In the genomic region with DNA sequence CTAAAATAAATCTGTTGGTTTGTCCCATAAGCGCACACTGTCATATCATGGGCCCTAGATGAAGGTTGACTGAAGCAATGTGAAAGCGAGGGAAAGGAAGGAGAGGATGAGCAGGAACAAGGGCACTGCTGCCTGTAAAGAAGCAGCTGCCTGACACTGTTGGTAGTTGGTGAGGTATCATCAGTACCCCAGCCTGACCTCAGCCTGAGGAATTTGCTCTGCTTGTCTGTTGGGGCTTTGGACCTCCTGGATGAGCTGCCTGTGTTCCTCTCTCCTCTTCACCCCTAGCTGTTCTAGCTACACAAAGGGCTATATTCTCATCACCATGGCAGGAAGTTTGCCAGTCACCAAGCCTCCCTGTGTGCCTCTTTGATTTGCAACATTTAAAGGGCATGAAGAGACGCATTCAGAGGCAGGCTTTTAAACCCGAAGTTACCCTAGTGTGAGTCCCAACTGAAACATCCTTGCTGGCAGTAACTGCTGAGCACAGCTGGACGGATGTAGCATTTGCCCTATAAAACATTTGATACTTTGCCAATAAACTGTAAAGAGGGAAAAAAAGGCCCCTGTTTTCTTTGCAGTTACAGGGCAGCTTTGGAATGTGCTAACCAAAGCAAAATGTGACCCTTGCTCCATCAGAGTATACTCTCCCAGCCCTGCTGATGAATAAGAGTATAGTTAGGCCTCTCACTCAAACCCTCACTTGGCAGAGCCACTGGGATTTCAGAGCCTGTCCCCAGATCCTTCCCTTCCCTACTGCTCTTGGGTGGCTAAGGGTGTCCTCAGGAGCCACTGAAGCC, we compare ENCODE assay signal across 9 cellular contexts. TPM values are rescaled to one million over a fixed set of nuclear protein-coding genes. Genes with fewer than 3 reads are reported as not detected.
A peak's percentile ranks its signal among the peaks of the same experiment; 100 is the strongest.
DNase-seq lines count a peak whose midpoint lies in the region; ATAC-seq and TF ChIP-seq lines count a peak whose summit lies in the region.
"Had no signal": no experiment of that assay in that cellular context is flagged by ENCODE, and none has a peak within 500 bp of the region (broad histone marks: within the 10 kb centered on the region; RNA-seq: fewer than 3 reads in every experiment).

No MANE protein-coding gene starts in this region.

- intact Hi-C loops in gastrocnemius medialis (cut with DNase I; ENCODE audit: low total_unique reads), result no loop called here

- H3K4me3 ChIP-seq in HEK293 (ENCODE audit: low read depth, low read length) (no peak overlapping the region), gastrocnemius medialis (no peak overlapping the region)

- H3K4me1 Mint-ChIP-seq in natural killer cell treated with Interleukin-12 subunit alpha and Interleukin-12 subunit beta and Interleukin-15 and Interleukin-18, amount 100 ng/mL, for 72 hours (ENCODE audit: low read depth in 2 of 2), result peaks cover 0 to 5% of the 10 kb centered on the region in 2 donors

- no peaks in the 10 kb centered on the region for H3K27me3 ChIP-seq in gastrocnemius medialis

- CTCF ChIA-PET in HEK293 (lab: Yijun Ruan, JAX), result interaction anchor here (0.5 kb wide), 1 partner anchor 400 kb away, joined by 3 read pairs; no protein-coding TSS in a partner anchor

- H3K4me3 Mint-ChIP-seq in natural killer cell treated with Interleukin-12 subunit alpha and Interleukin-12 subunit beta and Interleukin-15 and Interleukin-18, amount 100 ng/mL, for 72 hours, result no peak overlapping the region
- H3K4me3 Mint-ChIP-seq: naive B cell had no signal

- ATAC-seq in HG03469 (IDR thresholded peaks at IDR 0.05; ENCODE audit: unreplicated experiment) (no peak), gastrocnemius medialis (no peak)
- ATAC-seq in natural killer cell treated with Interleukin-12 subunit alpha and Interleukin-12 subunit beta and Interleukin-15 and Interleukin-18, amount 100 ng/mL, for 72 hours, result no peak

- H3K36me3 ChIP-seq in HEK293 (ENCODE audit: control insufficient read depth in 2 of 2, insufficient read depth in 1 of 2, low read length in 2 of 2) (no peaks in the 10 kb centered on the region), gastrocnemius medialis (no peaks in the 10 kb centered on the region)

- H3K27ac Mint-ChIP-seq in natural killer cell treated with Interleukin-12 subunit alpha and Interleukin-12 subunit beta and Interleukin-15 and Interleukin-18, amount 100 ng/mL, for 72 hours, result no peak overlapping the region
- H3K27ac Mint-ChIP-seq: naive B cell had no signal

- H3K36me3 Mint-ChIP-seq in natural killer cell treated with Interleukin-12 subunit alpha and Interleukin-12 subunit beta and Interleukin-15 and Interleukin-18, amount 100 ng/mL, for 72 hours, result no peaks in the 10 kb centered on the region
- H3K36me3 Mint-ChIP-seq: naive B cell had no signal

- TF ChIP-seq POLR2A in gastrocnemius medialis (IDR thresholded peaks at IDR 0.05), result no peak

- in situ Hi-C loops in gastrocnemius medialis (cut with MboI; ENCODE audit: low sequenced_read_pairs in 4 of 4), result loop anchor here in 3 of 4 donors (10.0 to 25.0 kb wide), 2 partner anchors 382 to 389 kb away; no protein-coding TSS in a partner anchor

- 0 out of 2 replicates have a peak, but pooled peaks cover 3% of the 10 kb centered on the region for H3K4me1 ChIP-seq in HEK293 (ENCODE audit: control insufficient read depth, insufficient read depth, low read length)
- H3K4me1 ChIP-seq in gastrocnemius medialis, result no peaks in the 10 kb centered on the region

- H3K9me3 ChIP-seq in HEK293 (ENCODE audit: control insufficient read depth, insufficient read depth, low read depth, low read length), result no peaks in the 10 kb centered on the region
- H3K9me3 ChIP-seq in gastrocnemius medialis, result no peaks in the 10 kb centered on the region

- peak; percentile 85 for DNase-seq in brain pericyte (ENCODE audit: low read depth, low spot score)
- peak; percentile 82 for DNase-seq in left kidney (ENCODE audit: low read depth, low spot score)
- DNase-seq in stromal cell of bone marrow (ENCODE audit: low read depth), result peak; percentile 87
- no peak for DNase-seq in natural killer cell treated with Interleukin-12 subunit alpha and Interleukin-12 subunit beta and Interleukin-15 and Interleukin-18, amount 100 ng/mL, for 72 hours (ENCODE audit: low spot score)
- no peak for DNase-seq in activated effector memory CD4-positive, alpha-beta T cell treated with anti-CD3 and anti-CD28 coated beads, Interleukin-2, amount 50 U/mL, for 16 hours
- DNase-seq in gastrocnemius medialis, result no peak
- DNase-seq: naive B cell had no signal

- H3K27me3 Mint-ChIP-seq in natural killer cell treated with Interleukin-12 subunit alpha and Interleukin-12 subunit beta and Interleukin-15 and Interleukin-18, amount 100 ng/mL, for 72 hours, result peaks cover 15 to 23% of the 10 kb centered on the region in 2 donors

- H3K9me3 Mint-ChIP-seq in natural killer cell treated with Interleukin-12 subunit alpha and Interleukin-12 subunit beta and Interleukin-15 and Interleukin-18, amount 100 ng/mL, for 72 hours, result no peaks in the 10 kb centered on the region
- H3K9me3 Mint-ChIP-seq: naive B cell had no signal

- TF ChIP-seq CTCF in HEK293 (tag by site-specific recombination; IDR thresholded peaks at IDR 0.05), result no peak
- no peak for TF ChIP-seq CTCF in gastrocnemius medialis (IDR thresholded peaks at IDR 0.05 in 4 of 5, conservative IDR thresholded peaks at IDR 0.05 in 1 of 5)

- H3K27ac ChIP-seq in HEK293 (ENCODE audit: extremely low read depth, low read depth, low read length) (no peak overlapping the region), gastrocnemius medialis (no peak overlapping the region)

- POLR2A ChIA-PET in HEK293 (lab: Yijun Ruan, JAX), result interaction anchor here (1.4 kb wide), 1 partner anchor 22 kb away, joined by 6 read pairs; a partner anchor contains a TSS

TF ChIP-seq in HEK293, 187 proteins besides CTCF, POLR2A, EP300 and RAD21 (continues in another document):
- TF ChIP-seq ZNF366 (tag by site-specific recombination; conservative IDR thresholded peaks at IDR 0.05) (no peak), ZSCAN30 (tag by site-specific recombination; IDR thresholded peaks at IDR 0.05) (peak; percentile 77; the same call in 1 of the 2 replicates), ZNF335 (tag by site-specific recombination; conservative IDR thresholded peaks at IDR 0.05) (peak; percentile 40), ZNF561 (tag by site-specific recombination; IDR thresholded peaks at IDR 0.05; ENCODE audit: borderline replicate concordance) (0 out of 2 replicates have a peak, but pooled peaks have one; percentile 65), FEZF1 (tag by site-specific recombination; IDR thresholded peaks at IDR 0.05) (peak; percentile 97), ZFP69B (tag by site-specific recombination; IDR thresholded peaks at IDR 0.05) (no peak), ZNF341 (tag by site-specific recombination; IDR thresholded peaks at IDR 0.05; ENCODE audit: low read depth) (peak; percentile 53)
- TF ChIP-seq, protein P1, sequence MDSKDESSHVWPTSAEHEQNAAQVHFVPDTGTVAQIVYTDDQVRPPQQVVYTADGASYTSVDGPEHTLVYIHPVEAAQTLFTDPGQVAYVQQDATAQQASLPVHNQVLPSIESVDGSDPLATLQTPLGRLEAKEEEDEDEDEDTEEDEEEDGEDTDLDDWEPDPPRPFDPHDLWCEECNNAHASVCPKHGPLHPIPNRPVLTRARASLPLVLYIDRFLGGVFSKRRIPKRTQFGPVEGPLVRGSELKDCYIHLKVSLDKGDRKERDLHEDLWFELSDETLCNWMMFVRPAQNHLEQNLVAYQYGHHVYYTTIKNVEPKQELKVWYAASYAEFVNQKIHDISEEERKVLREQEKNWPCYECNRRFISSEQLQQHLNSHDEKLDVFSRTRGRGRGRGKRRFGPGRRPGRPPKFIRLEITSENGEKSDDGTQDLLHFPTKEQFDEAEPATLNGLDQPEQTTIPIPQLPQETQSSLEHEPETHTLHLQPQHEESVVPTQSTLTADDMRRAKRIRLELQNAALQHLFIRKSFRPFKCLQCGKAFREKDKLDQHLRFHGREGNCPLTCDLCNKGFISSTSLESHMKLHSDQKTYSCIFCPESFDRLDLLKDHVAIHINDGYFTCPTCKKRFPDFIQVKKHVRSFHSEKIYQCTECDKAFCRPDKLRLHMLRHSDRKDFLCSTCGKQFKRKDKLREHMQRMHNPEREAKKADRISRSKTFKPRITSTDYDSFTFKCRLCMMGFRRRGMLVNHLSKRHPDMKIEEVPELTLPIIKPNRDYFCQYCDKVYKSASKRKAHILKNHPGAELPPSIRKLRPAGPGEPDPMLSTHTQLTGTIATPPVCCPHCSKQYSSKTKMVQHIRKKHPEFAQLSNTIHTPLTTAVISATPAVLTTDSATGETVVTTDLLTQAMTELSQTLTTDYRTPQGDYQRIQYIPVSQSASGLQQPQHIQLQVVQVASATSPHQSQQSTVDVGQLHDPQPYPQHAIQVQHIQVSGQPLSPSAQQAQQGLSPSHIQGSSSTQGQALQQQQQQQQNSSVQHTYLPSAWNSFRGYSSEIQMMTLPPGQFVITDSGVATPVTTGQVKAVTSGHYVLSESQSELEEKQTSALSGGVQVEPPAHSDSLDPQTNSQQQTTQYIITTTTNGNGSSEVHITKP (tag by site-specific recombination; IDR thresholded peaks at IDR 0.05), result peak; percentile 39; the same call in 1 of the 2 replicates

RNA-seq across cellular contexts. Expression of a gene that starts 22.2 kb away (rescaled TPM):
- total RNA-seq in natural killer cell treated with Interleukin-12 subunit alpha and Interleukin-12 subunit beta and Interleukin-15 and Interleukin-18, amount 100 ng/mL, for 72 hours, result 1 to 10 TPM; 2.1 to 4.0 TPM
- total RNA-seq in gastrocnemius medialis, result 1 to 10 TPM in 3 of 4 donors, under 1 TPM in 1; 0.85 to 7.0 (median 3.2) TPM

Comparison
In these comparisons a context has a peak if more than half of its experiments do, and no peak if none do; other contexts are left out.
1. DNase-seq: peak in brain pericyte (single experiment), left kidney (single experiment) and stromal cell of bone marrow (single experiment); none in natural killer cell treated with Interleukin-12 subunit alpha and Interleukin-12 subunit beta and Interleukin-15 and Interleukin-18, amount 100 ng/mL, for 72 hours (single experiment), activated effector memory CD4-positive, alpha-beta T cell treated with anti-CD3 and anti-CD28 coated beads, Interleukin-2, amount 50 U/mL, for 16 hours (single experiment) and gastrocnemius medialis (0 of 2).